In genomic region chr12:128844031-128844635, GRCh38 we compare ENCODE assay signal across 10 cellular contexts. TPM values are rescaled to one million over a fixed set of nuclear protein-coding genes. Genes with fewer than 3 reads are reported as not detected.
DNase-seq lines count a peak whose midpoint lies in the region; ATAC-seq and TF ChIP-seq lines count a peak whose summit lies in the region.
"Had no signal": no experiment of that assay in that cellular context is flagged by ENCODE, and none has a peak within 500 bp of the region (broad histone marks: within the 10 kb centered on the region; RNA-seq: fewer than 3 reads in every experiment).

No MANE protein-coding gene starts in this region.

- peaks cover 12% of the 10 kb centered on the region for H3K27me3 Mint-ChIP-seq in activated CD4-positive, alpha-beta memory T cell treated with anti-CD3 and anti-CD28 coated beads for 36 hours

- peak; percentile 36 for ATAC-seq in HG03139 (IDR thresholded peaks at IDR 0.05; ENCODE audit: unreplicated experiment)

- no peak overlapping the region for H3K4me3 Mint-ChIP-seq in activated CD4-positive, alpha-beta memory T cell treated with anti-CD3 and anti-CD28 coated beads for 36 hours

- H3K9me3 ChIP-seq in spleen = no peaks in the 10 kb centered on the region
- H3K9me3 ChIP-seq in osteoblast (ENCODE audit: low read depth, low read length) = no peaks in the 10 kb centered on the region

- H3K36me3 ChIP-seq in spleen (no peaks in the 10 kb centered on the region), osteoblast (ENCODE audit: insufficient read depth, low read length) (no peaks in the 10 kb centered on the region)

- H3K27me3 ChIP-seq in spleen (replicated peaks in 1 of 7) (peaks cover 0 to 19% (median 0%) of the 10 kb centered on the region in 7 donors), osteoblast (ENCODE audit: insufficient read depth, low read length) (no peaks in the 10 kb centered on the region)

- H2AFZ ChIP-seq in osteoblast (ENCODE audit: low read length) = no peak overlapping the region

- 51 to 61% (median 56%) methylated on average over 10 to 11 of the region's 11 CpGs for WGBS in spleen, 5 donors

- H3K9me3 Mint-ChIP-seq in activated CD4-positive, alpha-beta memory T cell treated with anti-CD3 and anti-CD28 coated beads for 36 hours = no peaks in the 10 kb centered on the region

- H3K27ac ChIP-seq in spleen (peak overlapping the region in 5 of 8 donors; percentile 44 to 82 (median 74)), osteoblast (ENCODE audit: low read depth, low read length) (no peak overlapping the region)

- H3K4me2 ChIP-seq in osteoblast (ENCODE audit: insufficient read depth, low read length) = no peak overlapping the region

- no peak overlapping the region for H3K27ac Mint-ChIP-seq in activated CD4-positive, alpha-beta memory T cell treated with anti-CD3 and anti-CD28 coated beads for 36 hours

- H3K36me3 Mint-ChIP-seq in activated CD4-positive, alpha-beta memory T cell treated with anti-CD3 and anti-CD28 coated beads for 36 hours = no peaks in the 10 kb centered on the region

- CTCF ChIA-PET in activated CD4-positive, alpha-beta memory T cell treated with anti-CD3 and anti-CD28 coated beads for 36 hours (lab: Charles Lee) = interaction anchor here (0.7 kb wide), 1 partner anchor 56 kb away, joined by 3 read pairs; no protein-coding TSS in a partner anchor

- no peaks in the 10 kb centered on the region for H4K20me1 ChIP-seq in osteoblast (ENCODE audit: insufficient read depth, low read length)

- POLR2A ChIA-PET in activated CD4-positive, alpha-beta memory T cell treated with anti-CD3 and anti-CD28 coated beads for 36 hours (lab: Charles Lee) = no interaction called here

- intact Hi-C loops in activated CD4-positive, alpha-beta memory T cell treated with anti-CD3 and anti-CD28 coated beads for 36 hours (cut with micrococcal nuclease) = no loop called here
- intact Hi-C loops in spleen (cut with DNase I; ENCODE audit: low total_unique reads) = no loop called here

- TF ChIP-seq CTCF in spleen (IDR thresholded peaks at IDR 0.05 in 8 of 11, conservative IDR thresholded peaks at IDR 0.05 in 3 of 11) (peak in 2 of 11 experiments; percentile 20 to 32), osteoblast (IDR thresholded peaks at IDR 0.05; ENCODE audit: extremely low read depth, low read depth, low read length) (no peak)

- TF ChIP-seq POLR2A in spleen (IDR thresholded peaks at IDR 0.05) = no peak

- peaks cover 4% of the 10 kb centered on the region for H3K4me1 Mint-ChIP-seq in activated CD4-positive, alpha-beta memory T cell treated with anti-CD3 and anti-CD28 coated beads for 36 hours (ENCODE audit: low read depth)

- H3K4me3 ChIP-seq in spleen (no peak overlapping the region), osteoblast (ENCODE audit: insufficient read depth, low read length) (no peak overlapping the region)

- H3K79me2 ChIP-seq in osteoblast (ENCODE audit: insufficient read depth, low read length) = no peaks in the 10 kb centered on the region

- H3K4me1 ChIP-seq in spleen (peaks cover 15 to 48% (median 22%) of the 10 kb centered on the region in 6 donors), osteoblast (ENCODE audit: insufficient read depth, low read length) (no peaks in the 10 kb centered on the region)

- peak; percentile 29 for DNase-seq in activated CD4-positive, alpha-beta T cell treated with anti-CD3 and anti-CD28 coated beads for 48 hours
- no peak for DNase-seq in activated CD4-positive, alpha-beta T cell treated with anti-CD3 and anti-CD28 coated beads for 1 hour
- peak; percentile 30 for DNase-seq in activated CD4-positive, alpha-beta memory T cell treated with anti-CD3 and anti-CD28 coated beads for 36 hours
- DNase-seq in spleen = peak; percentile 86
- no peak for DNase-seq in AG20443 (ENCODE audit: low spot score)
- DNase-seq in osteoblast (ENCODE audit: insufficient read length, low spot score, missing footprints) = no peak
- no peak for DNase-seq in COR-L47 (lab: John Stamatoyannopoulos, UW)
- DNase-seq: erythroblast, SHP77 treated with DMSO at 0.1 percent for 48 hours had no signal

RNA-seq across cellular contexts. Expression of gene GLT1D1, which starts 9.1 kb away (rescaled TPM):
- total RNA-seq in activated CD4-positive, alpha-beta memory T cell treated with anti-CD3 and anti-CD28 coated beads for 36 hours = not detected
- total RNA-seq in spleen (10 to 100 TPM in 6 of 7 donors, 1 to 10 TPM in 1; 7.8 to 41.4 (median 21.3) TPM), osteoblast (not detected in 2 replicates)
- 1 to 10 TPM in 2 of 3 donors, under 1 TPM in 1; 0.41 to 3.2 (median 1.6) TPM for polyA plus RNA-seq in spleen

RNA-seq across cellular contexts. Expression of gene SLC15A4, which starts 20.4 kb away (rescaled TPM):
- total RNA-seq in activated CD4-positive, alpha-beta memory T cell treated with anti-CD3 and anti-CD28 coated beads for 36 hours = 10 to 100 TPM; 15.5 to 19.3 TPM
- 10 to 100 TPM; 37.8 to 92.4 (median 49.0) TPM for total RNA-seq in spleen
- polyA plus RNA-seq in spleen = 10 to 100 TPM; 19.0 to 22.7 (median 21.6) TPM
- 46.6 and 52.5 TPM in 2 replicates for total RNA-seq in osteoblast

Comparison
In these comparisons a context has a peak if more than half of its experiments do, and no peak if none do; other contexts are left out.
1. DNase-seq: peak in activated CD4-positive, alpha-beta T cell treated with anti-CD3 and anti-CD28 coated beads for 48 hours (single experiment), activated CD4-positive, alpha-beta memory T cell treated with anti-CD3 and anti-CD28 coated beads for 36 hours (single experiment) and spleen (single experiment); none in activated CD4-positive, alpha-beta T cell treated with anti-CD3 and anti-CD28 coated beads for 1 hour (single experiment), AG20443 (single experiment), osteoblast (single experiment) and COR-L47 (single experiment).